In genomic region chr16:3007059-3007956, GRCh38 we compare ENCODE assay signal across 12 cellular contexts. TPM values are rescaled to one million over a fixed set of nuclear protein-coding genes. Genes with fewer than 3 reads are reported as not detected.
DNase-seq lines count a peak whose midpoint lies in the region; ATAC-seq and TF ChIP-seq lines count a peak whose summit lies in the region.
"Had no signal": no experiment of that assay in that cellular context is flagged by ENCODE, and none has a peak within 500 bp of the region (broad histone marks: within the 10 kb centered on the region; RNA-seq: fewer than 3 reads in every experiment).

No MANE protein-coding gene starts in this region.

- intact Hi-C loops in naive thymus-derived CD4-positive, alpha-beta T cell (cut with micrococcal nuclease) = no loop called here

- H3K27me3 ChIP-seq in Loucy (ENCODE audit: insufficient read depth, low read length, poor library complexity, severe bottlenecking) = no peaks in the 10 kb centered on the region
- H3K27me3 ChIP-seq in naive thymus-derived CD4-positive, alpha-beta T cell (ENCODE audit: control insufficient read depth in 2 of 2, insufficient read depth in 2 of 2, low read length in 2 of 2) = no peaks in the 10 kb centered on the region
- peaks cover 38% of the 10 kb centered on the region for H3K27me3 ChIP-seq in SJCRH30

- peaks cover 7% of the 10 kb centered on the region for H3K79me2 ChIP-seq in Loucy (ENCODE audit: insufficient read depth, low read length)

- DNase-seq in central memory CD8-positive, alpha-beta T cell (ENCODE audit: low spot score in 2 of 2) = no peak
- DNase-seq in naive thymus-derived CD4-positive, alpha-beta T cell = no peak
- no peak for DNase-seq in hepatic stellate cell (ENCODE audit: low spot score)
- DNase-seq in SJCRH30 = no peak
- no peak for DNase-seq in cerebellar nuclear complex (lab: John Stamatoyannopoulos, UW)
- DNase-seq: aorta; NK-92 treated with Interleukin-12 subunit alpha and Interleukin-12 subunit beta, amount 100 ng/mL, for 24 hours had no signal

- H3K4me3 ChIP-seq in Loucy (ENCODE audit: low read length, poor library complexity, severe bottlenecking) = peak overlapping the region; percentile 72
- peak overlapping the region; percentile 38 for H3K4me3 ChIP-seq in naive thymus-derived CD4-positive, alpha-beta T cell (ENCODE audit: low read length)
- no peak overlapping the region for H3K4me3 ChIP-seq in SJCRH30

- H3K27me3 Mint-ChIP-seq in central memory CD8-positive, alpha-beta T cell = peaks cover 11% of the 10 kb centered on the region
- peaks cover 0 to 15% (median under 1%) of the 10 kb centered on the region in 5 donors for H3K27me3 Mint-ChIP-seq in naive thymus-derived CD4-positive, alpha-beta T cell

- H3K36me3 Mint-ChIP-seq in central memory CD8-positive, alpha-beta T cell (ENCODE audit: insufficient read depth) = peaks cover 3% of the 10 kb centered on the region
- H3K36me3 Mint-ChIP-seq in naive thymus-derived CD4-positive, alpha-beta T cell = peaks cover 0 to 1% (median 0%) of the 10 kb centered on the region in 5 donors

- no peaks in the 10 kb centered on the region for H3K9me2 ChIP-seq in Loucy (replicated peaks; ENCODE audit: low read depth, low read length)

- H3K9me3 Mint-ChIP-seq in central memory CD8-positive, alpha-beta T cell = no peaks in the 10 kb centered on the region
- no peaks in the 10 kb centered on the region for H3K9me3 Mint-ChIP-seq in naive thymus-derived CD4-positive, alpha-beta T cell

- no peaks in the 10 kb centered on the region; the same call in 1 of the 2 replicates for H3F3A ChIP-seq in Loucy (ENCODE audit: low read depth)

- H4K20me1 ChIP-seq in Loucy (ENCODE audit: insufficient read depth, low read length, poor library complexity, severe bottlenecking) = no peaks in the 10 kb centered on the region

- no peaks in the 10 kb centered on the region for H3K9me3 ChIP-seq in ES-I3 (ENCODE audit: control insufficient read depth, insufficient read depth, low read length)
- H3K9me3 ChIP-seq in Loucy (ENCODE audit: insufficient read depth, low read depth, low read length) = no peaks in the 10 kb centered on the region
- H3K9me3 ChIP-seq in naive thymus-derived CD4-positive, alpha-beta T cell (ENCODE audit: control insufficient read depth in 2 of 3, low read length in 3 of 3) = no peaks in the 10 kb centered on the region
- H3K9me3 ChIP-seq in SJCRH30 (replicated peaks) = no peaks in the 10 kb centered on the region

- H3K4me1 Mint-ChIP-seq in central memory CD8-positive, alpha-beta T cell = peaks cover 20% of the 10 kb centered on the region
- H3K4me1 Mint-ChIP-seq in naive thymus-derived CD4-positive, alpha-beta T cell = peaks cover 18 to 35% (median 28%) of the 10 kb centered on the region in 7 donors

- no peak for ATAC-seq in central memory CD8-positive, alpha-beta T cell (replicated peaks; ENCODE audit: extremely low read depth, poor library complexity, severe bottlenecking)
- no peak for ATAC-seq in naive thymus-derived CD4-positive, alpha-beta T cell
- ATAC-seq in GM21423 (IDR thresholded peaks at IDR 0.05; ENCODE audit: unreplicated experiment) = no peak

- TF ChIP-seq CTCF in Loucy (conservative IDR thresholded peaks at IDR 0.05; ENCODE audit: low read length) = no peak

- H3K27ac Mint-ChIP-seq in central memory CD8-positive, alpha-beta T cell (ENCODE audit: low read depth) = no peak overlapping the region
- H3K27ac Mint-ChIP-seq in naive thymus-derived CD4-positive, alpha-beta T cell = peak overlapping the region in 3 of 9 donors; percentile 24 to 33 (median 25)

- no peak overlapping the region for H2AFZ ChIP-seq in Loucy (ENCODE audit: low read length)

- H3K27ac ChIP-seq in naive thymus-derived CD4-positive, alpha-beta T cell (ENCODE audit: low read depth, low read length) = no peak overlapping the region
- H3K27ac ChIP-seq in SJCRH30 = no peak overlapping the region

- H3K4me1 ChIP-seq in ES-I3 (ENCODE audit: insufficient read depth, low read length) (peaks cover 41% of the 10 kb centered on the region), Loucy (ENCODE audit: insufficient read depth, low read length, poor library complexity, severe bottlenecking) (peaks cover 31% of the 10 kb centered on the region), SJCRH30 (peaks cover 29% of the 10 kb centered on the region)
- H3K4me1 ChIP-seq in naive thymus-derived CD4-positive, alpha-beta T cell (ENCODE audit: control insufficient read depth in 2 of 2, insufficient read depth in 2 of 2, low read length in 2 of 2) = peaks cover 21 to 23% of the 10 kb centered on the region in 2 donors

- peak overlapping the region; percentile 11 for H3K4me3 Mint-ChIP-seq in central memory CD8-positive, alpha-beta T cell
- H3K4me3 Mint-ChIP-seq in naive thymus-derived CD4-positive, alpha-beta T cell = peak overlapping the region; percentile 37 to 85 (median 73)

- H3K4me2 ChIP-seq in Loucy (ENCODE audit: low read depth, low read length, poor library complexity, severe bottlenecking) = peak overlapping the region; percentile 95

- H3K9ac ChIP-seq in ES-I3 (ENCODE audit: low read depth, low read length) = peak overlapping the region; percentile 55
- peak overlapping the region; percentile 87 for H3K9ac ChIP-seq in Loucy (ENCODE audit: low read depth, low read length, poor library complexity, severe bottlenecking)

- POLR2A ChIA-PET in naive thymus-derived CD4-positive, alpha-beta T cell (lab: Charles Lee) = interaction anchor here (0.9 to 3.2 kb wide), 8 partner anchors 13 to 230 kb away, joined by 4 to 11 read pairs (median 6); partner anchors contain the start of genes HCFC1R1, PKMYT1, THOC6 and TNFRSF12A

- no peaks in the 10 kb centered on the region for H3K36me3 ChIP-seq in ES-I3 (ENCODE audit: insufficient read depth, low read length)
- no peaks in the 10 kb centered on the region for H3K36me3 ChIP-seq in Loucy (ENCODE audit: insufficient read depth, low read length)
- no peaks in the 10 kb centered on the region for H3K36me3 ChIP-seq in naive thymus-derived CD4-positive, alpha-beta T cell (ENCODE audit: control insufficient read depth in 2 of 3, insufficient read depth in 3 of 3, low read length in 3 of 3)
- no peaks in the 10 kb centered on the region for H3K36me3 ChIP-seq in SJCRH30

- CTCF ChIA-PET in naive thymus-derived CD4-positive, alpha-beta T cell (lab: Charles Lee) = interaction anchor here (0.6 to 2.0 kb wide), 6 partner anchors 14 to 124 kb away, joined by 3 to 8 read pairs (median 4); no protein-coding TSS in a partner anchor

RNA-seq across cellular contexts. Expression of gene CLDN9, which starts 5.4 kb away (rescaled TPM):
- total RNA-seq in naive thymus-derived CD4-positive, alpha-beta T cell = under 1 TPM in 2 of 5 experiments, not detected in 3; 0.15 to 0.37 TPM
- polyA plus RNA-seq in naive thymus-derived CD4-positive, alpha-beta T cell = not detected
- not detected in 2 replicates for total RNA-seq in SJCRH30 (2014; rRNA removed; shearing (Covaris generic))
- total RNA-seq: M059J had no signal

RNA-seq across cellular contexts. Expression of gene CLDN6, which starts 10.7 kb away (rescaled TPM):
- not detected for total RNA-seq in naive thymus-derived CD4-positive, alpha-beta T cell
- polyA plus RNA-seq in naive thymus-derived CD4-positive, alpha-beta T cell = not detected
- not detected in 2 replicates for total RNA-seq in SJCRH30 (2014; rRNA removed; shearing (Covaris generic))
- total RNA-seq: aorta, ureter had no signal
- polyA plus RNA-seq: aorta had no signal

RNA-seq across cellular contexts. Expression of gene TNFRSF12A, which starts 12.9 kb away (rescaled TPM):
- 1 to 10 TPM in 3 of 5 experiments, under 1 TPM in 2; 0.57 to 5.9 (median 1.1) TPM for total RNA-seq in naive thymus-derived CD4-positive, alpha-beta T cell
- not detected for polyA plus RNA-seq in naive thymus-derived CD4-positive, alpha-beta T cell
- total RNA-seq in SJCRH30 (2014; rRNA removed; shearing (Covaris generic)) = 29.0 and 32.1 TPM in 2 replicates

RNA-seq across cellular contexts. Expression of gene HCFC1R1, which starts 16.4 kb away (rescaled TPM):
- total RNA-seq in naive thymus-derived CD4-positive, alpha-beta T cell = 10 to 100 TPM; 11.5 to 29.6 (median 14.9) TPM
- polyA plus RNA-seq in naive thymus-derived CD4-positive, alpha-beta T cell = 10 to 100 TPM; 12.0 to 24.6 TPM
- 16.8 and 18.9 TPM in 2 replicates for total RNA-seq in SJCRH30 (2014; rRNA removed; shearing (Covaris generic))

RNA-seq across cellular contexts. Expression of gene THOC6, which starts 16.5 kb away (rescaled TPM):
- 10 to 100 TPM; 25.3 to 55.5 (median 26.0) TPM for total RNA-seq in naive thymus-derived CD4-positive, alpha-beta T cell
- polyA plus RNA-seq in naive thymus-derived CD4-positive, alpha-beta T cell = 10 to 100 TPM; 46.3 to 60.6 TPM
- 25.5 and 29.4 TPM in 2 replicates for total RNA-seq in SJCRH30 (2014; rRNA removed; shearing (Covaris generic))
